ENCODE assay signal across 24 cellular contexts in genomic region chr15:60096157-60096556, GRCh38.
DNase-seq lines count a peak whose midpoint lies in the region; ATAC-seq and TF ChIP-seq lines count a peak whose summit lies in the region.
"Had no signal": no experiment of that assay in that cellular context is flagged by ENCODE, and none has a peak within 500 bp of the region (broad histone marks: within the 10 kb centered on the region; RNA-seq: fewer than 3 reads in every experiment).

No MANE protein-coding gene starts in this region.

- peaks cover 0 to 3% of the 10 kb centered on the region in 2 donors for H3K27me3 ChIP-seq in aorta (ENCODE audit: control insufficient read depth in 1 of 2, insufficient read depth in 2 of 2, low read length in 1 of 2)

- POLR2A ChIA-PET in GM10248 (lab: Yijun Ruan, JAX) = no interaction called here

- no peaks in the 10 kb centered on the region for H3K36me3 ChIP-seq in aorta (ENCODE audit: control insufficient read depth in 1 of 2, insufficient read depth in 2 of 2, low read length in 1 of 2)

- TF ChIP-seq CTCF in choroid plexus epithelial cell (conservative IDR thresholded peaks at IDR 0.05; ENCODE audit: low read depth, low read length) (no peak), GM10248 (IDR thresholded peaks at IDR 0.05; ENCODE audit: control extremely low read depth, extremely low read depth, low read depth, missing control alignments) (no peak)

- peak; percentile 82 for DNase-seq in EH (ENCODE audit: low read depth)
- peak; percentile 45 for DNase-seq in NCI-H226
- peak; percentile 41 for DNase-seq in choroid plexus epithelial cell (ENCODE audit: low read depth)
- DNase-seq in non-pigmented ciliary epithelial cell (ENCODE audit: low read depth) = peak; percentile 60
- no peak for DNase-seq in GM10248 (ENCODE audit: extremely low spot score)
- no peak for DNase-seq in aorta
- DNase-seq in stimulated activated naive CD4-positive, alpha-beta T cell (lab: John Stamatoyannopoulos, UW) = no peak
- DNase-seq: activated CD4-positive, alpha-beta T cell treated with anti-CD3 and anti-CD28 coated beads for 1 hour; activated naive CD4-positive, alpha-beta T cell treated with Interleukin-2 at 50 U/mL for 16 hours; activated T-cell treated with anti-CD3 and anti-CD28 coated beads, Interleukin-2, amount 50 U/mL, for 1 hour; anterior cingulate cortex; cerebellar nuclear complex; DMS 273 treated with DMSO at 0.1 percent for 48 hours; GDM1; KG1; kidney; MV-4-11; NCI-H187; NCI-H2227 treated with DMSO at 0.1 percent for 48 hours; NCI-H774; SHP77; substantia nigra had no signal

- 70 to 77% methylated on average over 4 of the region's 4 CpGs for WGBS in aorta, 2 donors

- no peaks in the 10 kb centered on the region for H3K9me3 ChIP-seq in aorta (ENCODE audit: control insufficient read depth, low read length)

- CTCF ChIA-PET in GM10248 (lab: Yijun Ruan, JAX) = no interaction called here

- H3K4me3 ChIP-seq in choroid plexus epithelial cell (ENCODE audit: low read depth, low read length) (no peak overlapping the region), aorta (ENCODE audit: low read length in 2 of 2) (no peak overlapping the region)
- H3K4me3 ChIP-seq: lung had no signal

- no peaks in the 10 kb centered on the region for H3K4me1 ChIP-seq in aorta (ENCODE audit: control insufficient read depth in 1 of 2, insufficient read depth in 2 of 2, low read length in 2 of 2)

- no peak overlapping the region for H3K27ac ChIP-seq in aorta (ENCODE audit: low read depth in 1 of 2, low read length in 2 of 2)

- intact Hi-C loops in aorta (cut with DNase I) = no loop called here

- no peak for ATAC-seq in GM21360 (IDR thresholded peaks at IDR 0.05; ENCODE audit: unreplicated experiment)
- no peak for ATAC-seq in aorta (ENCODE audit: low FRiP score)

Comparison
In these comparisons a context has a peak if more than half of its experiments do, and no peak if none do; other contexts are left out.
1. DNase-seq: peak in EH (single experiment), NCI-H226 (single experiment), choroid plexus epithelial cell (single experiment) and non-pigmented ciliary epithelial cell (single experiment); none in GM10248 (single experiment), aorta (0 of 2) and stimulated activated naive CD4-positive, alpha-beta T cell (0 of 6).